ENCODE assay signal across 8 cellular contexts in genomic region chr19:48330012-48330681, GRCh38. TPM values are rescaled to one million over a fixed set of nuclear protein-coding genes. Genes with fewer than 3 reads are reported as not detected.
DNase-seq lines count a peak whose midpoint lies in the region; ATAC-seq lines count a peak whose summit lies in the region.

No MANE protein-coding gene starts in this region.

- H3K4me3 Mint-ChIP-seq in activated CD8-positive, alpha-beta memory T cell treated with anti-CD3 and anti-CD28 coated beads, Interleukin-2, amount 10 ng/mL, durations not matched to agents 7 days and 5 days, result peak overlapping the region; percentile 77

- H3K27ac ChIP-seq in muscle layer of colon (ENCODE audit: low read depth, low read length), result peak overlapping the region; percentile 45

- peaks cover 68% of the 10 kb centered on the region for H3K4me1 Mint-ChIP-seq in activated CD8-positive, alpha-beta memory T cell treated with anti-CD3 and anti-CD28 coated beads, Interleukin-2, amount 10 ng/mL, durations not matched to agents 7 days and 5 days

- H3K9ac ChIP-seq in endocrine pancreas (ENCODE audit: control insufficient read depth, insufficient read depth, low read length) (peak overlapping the region; percentile 79), muscle layer of colon (ENCODE audit: low read length) (no peak overlapping the region)

- DNase-seq in DMS53 treated with DMSO at 0.1 percent for 48 hours (lab: John Stamatoyannopoulos, UW; ENCODE audit: unreplicated experiment) (peak; percentile 91), NCI-H524 treated with DMSO at 0.1 percent for 48 hours (lab: John Stamatoyannopoulos, UW) (peak; percentile 87), GDM1 (lab: John Stamatoyannopoulos, UW) (no peak)
- peak; percentile 95 for DNase-seq in activated CD8-positive, alpha-beta memory T cell treated with anti-CD3 and anti-CD28 coated beads, Interleukin-2, amount 10 ng/mL, durations not matched to agents 7 days and 5 days
- peak; percentile 67 to 77 for DNase-seq in stimulated activated CD8-positive, alpha-beta memory T cell treated with anti-CD3 and anti-CD28 coated beads, Interleukin-7, amount 100 ng/mL, for 48 hours (ENCODE audit: extremely low read depth in 1 of 2, low read depth in 1 of 2)

- H3K4me3 ChIP-seq in endocrine pancreas (ENCODE audit: control insufficient read depth, insufficient read depth, low read length), result peak overlapping the region; percentile 25
- peak overlapping the region in 1 of 2 donors; percentile 17 for H3K4me3 ChIP-seq in muscle layer of colon (ENCODE audit: low read depth in 1 of 2, low read length in 2 of 2)

- H3K36me3 Mint-ChIP-seq in activated CD8-positive, alpha-beta memory T cell treated with anti-CD3 and anti-CD28 coated beads, Interleukin-2, amount 10 ng/mL, durations not matched to agents 7 days and 5 days, result peaks cover 48% of the 10 kb centered on the region

- H3K27me3 Mint-ChIP-seq in activated CD8-positive, alpha-beta memory T cell treated with anti-CD3 and anti-CD28 coated beads, Interleukin-2, amount 10 ng/mL, durations not matched to agents 7 days and 5 days, result no peaks in the 10 kb centered on the region

- ATAC-seq in HG03045 (IDR thresholded peaks at IDR 0.05; ENCODE audit: unreplicated experiment), result peak; percentile 21
- peak; percentile 40 for ATAC-seq in activated CD8-positive, alpha-beta memory T cell treated with anti-CD3 and anti-CD28 coated beads, Interleukin-2, amount 10 ng/mL, durations not matched to agents 7 days and 5 days

- no peaks in the 10 kb centered on the region for H3K9me3 Mint-ChIP-seq in activated CD8-positive, alpha-beta memory T cell treated with anti-CD3 and anti-CD28 coated beads, Interleukin-2, amount 10 ng/mL, durations not matched to agents 7 days and 5 days (ENCODE audit: low read depth)

- H3K9me3 ChIP-seq in endocrine pancreas (ENCODE audit: control insufficient read depth, low read length) (no peaks in the 10 kb centered on the region), muscle layer of colon (ENCODE audit: low read length) (no peaks in the 10 kb centered on the region)

- H3K27me3 ChIP-seq in endocrine pancreas (ENCODE audit: control insufficient read depth, insufficient read depth, low read length) (no peaks in the 10 kb centered on the region), muscle layer of colon (ENCODE audit: control insufficient read depth in 1 of 2, insufficient read depth in 2 of 2, low read length in 2 of 2) (no peaks in the 10 kb centered on the region)

- H3K36me3 ChIP-seq in endocrine pancreas (ENCODE audit: control insufficient read depth, insufficient read depth, low read length) (no peaks in the 10 kb centered on the region), muscle layer of colon (ENCODE audit: insufficient read depth, low read length) (peaks cover 17% of the 10 kb centered on the region)

- CTCF ChIA-PET in activated CD8-positive, alpha-beta memory T cell treated with anti-CD3 and anti-CD28 coated beads, Interleukin-2, amount 10 ng/mL, durations not matched to agents 7 days and 5 days (lab: Charles Lee), result interaction anchor here (1.4 to 9.7 kb wide), 3 partner anchors 11 to 69 kb away, joined by 5 to 390 read pairs (median 6); partner anchors contain the start of genes EMP3 and TMEM143

- H3K4me1 ChIP-seq in endocrine pancreas (ENCODE audit: control insufficient read depth, insufficient read depth, low read length) (no peaks in the 10 kb centered on the region), muscle layer of colon (ENCODE audit: insufficient read depth, low read length) (peaks cover 54% of the 10 kb centered on the region)

- peak overlapping the region; percentile 94 for H3K27ac Mint-ChIP-seq in activated CD8-positive, alpha-beta memory T cell treated with anti-CD3 and anti-CD28 coated beads, Interleukin-2, amount 10 ng/mL, durations not matched to agents 7 days and 5 days

RNA-seq across cellular contexts. Expression of gene EMP3, which starts 4.8 kb away (rescaled TPM):
- total RNA-seq in activated CD8-positive, alpha-beta memory T cell treated with anti-CD3 and anti-CD28 coated beads, Interleukin-2, amount 10 ng/mL, durations not matched to agents 7 days and 5 days, result 100 to 1,000 TPM; 291 to 294 TPM

RNA-seq across cellular contexts. Expression of gene TMEM143, which starts 33.6 kb away (rescaled TPM):
- 10 to 100 TPM; 16.7 to 22.3 TPM for total RNA-seq in activated CD8-positive, alpha-beta memory T cell treated with anti-CD3 and anti-CD28 coated beads, Interleukin-2, amount 10 ng/mL, durations not matched to agents 7 days and 5 days

RNA-seq across cellular contexts. Expression of gene SYNGR4, which starts 34.0 kb away (rescaled TPM):
- total RNA-seq in activated CD8-positive, alpha-beta memory T cell treated with anti-CD3 and anti-CD28 coated beads, Interleukin-2, amount 10 ng/mL, durations not matched to agents 7 days and 5 days, result not detected
